Comparison of ENCODE assay signal across 1 cellular context in genomic region chr16:2070576-2071453, GRCh38.
TF ChIP-seq lines count a peak whose summit lies in the region.

No MANE protein-coding gene starts in this region.

TF ChIP-seq in GM23338, 12 proteins besides CTCF, POLR2A, EP300 and RAD21 (continued from another document):
- TF ChIP-seq NANOG (IDR thresholded peaks at IDR 0.05; ENCODE audit: borderline replicate concordance) = no peak
- TF ChIP-seq REST (IDR thresholded peaks at IDR 0.05; ENCODE audit: unreplicated experiment) = no peak
- TF ChIP-seq EZH2phosphoT487 (IDR thresholded peaks at IDR 0.05; ENCODE audit: unreplicated experiment) = no peak
- TF ChIP-seq CREB1 (CRISPR knock-in tag; IDR thresholded peaks at IDR 0.05; ENCODE audit: low read depth) = no peak
- no peak for TF ChIP-seq ETS1 (IDR thresholded peaks at IDR 0.05)
